ENCODE assay signal across 26 cellular contexts in genomic region chr20:40326794-40327193, GRCh38.
"Had no signal": no experiment of that assay in that cellular context is flagged by ENCODE, and none has a peak within 500 bp of the region (broad histone marks: within the 10 kb centered on the region; RNA-seq: fewer than 3 reads in every experiment).

No MANE protein-coding gene starts in this region.

- H3K27ac ChIP-seq: body of pancreas, cardiac muscle cell, hepatocyte, neutrophil, pancreas, psoas muscle, right atrium auricular region, thyroid gland had no signal

- H3K4me1 ChIP-seq: body of pancreas, pancreas, psoas muscle, thyroid gland had no signal

- ATAC-seq: activated CD8-positive, alpha-beta T cell treated with anti-CD3 and anti-CD28 coated beads, Interleukin-2, amount 10 ng/mL, durations not matched to agents 7 days and 5 days; body of pancreas; left lobe of liver; pancreas; psoas muscle; stimulated activated naive CD8-positive, alpha-beta T cell treated with anti-CD3 and anti-CD28 coated beads, Interleukin-15, Interleukin-2, amounts not matched to agents 100 U/mL and 50 U/mL, for 24 hours; T-cell had no signal

- H3K4me3 ChIP-seq: body of pancreas, cardiac muscle cell, hepatocyte, pancreas, psoas muscle, right atrium auricular region, thyroid gland had no signal

- H3K9me3 Mint-ChIP-seq: activated T-helper 1 cell treated with anti-CD3 and anti-CD28 coated beads, Interleukin-12 subunit alpha, Interleukin-12 subunit beta, Interleukin-2, Interleukin-4 antibody, amounts not matched to agents 30 ng/mL and 10 ng/mL and 1 ng/mL, durations not matched to agents 14 hours and 24 hours and 36 hours; immature natural killer cell; nephron had no signal

- H3K4me3 Mint-ChIP-seq: activated CD8-positive, alpha-beta T cell treated with anti-CD3 and anti-CD28 coated beads, Interleukin-2, amount 10 ng/mL, durations not matched to agents 7 days and 5 days; activated T-helper 1 cell treated with anti-CD3 and anti-CD28 coated beads, Interleukin-12 subunit alpha, Interleukin-12 subunit beta, Interleukin-2, Interleukin-4 antibody, amounts not matched to agents 30 ng/mL and 10 ng/mL and 1 ng/mL, durations not matched to agents 14 hours and 24 hours and 36 hours; immature natural killer cell; nephron; T-cell had no signal

- FAIRE-seq: pancreas, urothelium cell line had no signal

- H3K36me3 Mint-ChIP-seq: immature natural killer cell, T-cell had no signal

- H3K4me1 Mint-ChIP-seq: immature natural killer cell, T-cell had no signal

- H3K4me2 ChIP-seq: hepatocyte had no signal

- H3K27ac Mint-ChIP-seq: activated CD8-positive, alpha-beta T cell treated with anti-CD3 and anti-CD28 coated beads, Interleukin-2, amount 10 ng/mL, durations not matched to agents 7 days and 5 days; activated T-helper 1 cell treated with anti-CD3 and anti-CD28 coated beads, Interleukin-12 subunit alpha, Interleukin-12 subunit beta, Interleukin-2, Interleukin-4 antibody, amounts not matched to agents 30 ng/mL and 10 ng/mL and 1 ng/mL, durations not matched to agents 14 hours and 24 hours and 36 hours; immature natural killer cell; nephron; T-cell had no signal

- H3K9me3 ChIP-seq: body of pancreas, neutrophil, pancreas, psoas muscle, right atrium auricular region, thyroid gland had no signal

- DNase-seq: activated CD4-positive, alpha-beta T cell treated with anti-CD3 and anti-CD28 coated beads for 48 hours; activated CD8-positive, alpha-beta T cell treated with anti-CD3 and anti-CD28 coated beads, Interleukin-2, amount 10 ng/mL, durations not matched to agents 7 days and 5 days; activated gamma-delta T cell; activated naive CD4-positive, alpha-beta T cell treated with anti-CD3 and anti-CD28 coated beads, Interleukin-2, amount 50 U/mL, for 16 hours; anterior cingulate cortex; effector CD8-positive, alpha-beta T cell; erythroblast; foreskin melanocyte; glutamatergic neuron; immature natural killer cell; midbrain; pancreas; psoas muscle; stimulated activated CD4-positive, alpha-beta T cell treated with anti-CD3 and anti-CD28 coated beads, Interleukin-4, amount 100 ng/mL, for 4 hours; stimulated activated naive CD8-positive, alpha-beta T cell treated with anti-CD3 and anti-CD28 coated beads, Interleukin-15, Interleukin-2, amounts not matched to agents 100 U/mL and 50 U/mL, for 24 hours; thyroid gland had no signal

- H3K36me3 ChIP-seq: cardiac muscle cell, neutrophil, pancreas, right atrium auricular region, thyroid gland had no signal

- H3K27me3 ChIP-seq: body of pancreas, cardiac muscle cell, hepatocyte, pancreas, right atrium auricular region, thyroid gland had no signal
